Comparison of ENCODE assay signal across 10 cellular contexts in the genomic region with DNA sequence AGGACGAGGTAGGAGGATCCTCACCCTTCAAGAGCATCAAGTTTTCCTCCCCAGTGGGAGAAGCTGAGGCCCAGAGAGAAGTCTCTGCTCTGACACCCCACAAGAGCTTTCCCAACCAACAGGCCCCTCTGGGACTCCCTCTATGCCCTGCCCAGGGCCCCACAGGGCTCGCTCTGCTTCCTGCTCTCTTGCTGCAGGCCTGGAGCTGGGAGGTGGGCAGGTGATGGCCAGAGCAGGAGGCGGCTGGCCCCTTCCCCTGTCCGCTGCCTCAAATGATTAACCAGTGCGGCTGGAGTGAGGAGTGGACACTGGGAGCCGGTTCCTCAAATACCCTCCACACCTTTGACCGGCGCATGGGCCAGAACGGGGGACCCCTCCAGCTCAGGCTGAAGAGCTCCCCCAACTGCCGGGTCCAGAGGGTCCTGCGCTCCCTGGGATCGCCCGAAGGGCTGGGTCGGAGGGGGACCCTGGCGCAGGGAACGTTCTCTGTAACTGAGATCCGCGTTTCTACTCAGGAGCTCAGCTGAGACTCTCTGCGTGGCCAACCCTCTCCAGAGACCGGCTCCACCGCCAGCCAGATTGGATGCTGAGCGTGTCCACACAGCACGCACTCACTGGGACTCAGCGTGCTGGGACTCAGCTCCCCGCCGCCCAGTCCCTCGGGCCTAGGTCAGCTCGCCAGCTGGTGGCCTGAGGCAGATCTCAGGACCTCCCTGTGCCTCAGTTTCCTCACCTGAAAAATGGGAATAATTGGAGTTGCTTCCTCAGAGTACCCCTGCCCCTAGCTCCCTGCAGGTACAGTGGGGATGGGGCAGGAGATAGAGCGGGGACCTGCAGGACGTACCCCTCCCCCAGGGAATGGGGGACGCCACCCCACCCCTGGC. TPM values are rescaled to one million over a fixed set of nuclear protein-coding genes. Genes with fewer than 3 reads are reported as not detected.
A peak's percentile ranks its signal among the peaks of the same experiment; 100 is the strongest.
DNase-seq lines count a peak whose midpoint lies in the region; ATAC-seq and TF ChIP-seq lines count a peak whose summit lies in the region.
"Had no signal": no experiment of that assay in that cellular context is flagged by ENCODE, and none has a peak within 500 bp of the region (broad histone marks: within the 10 kb centered on the region; RNA-seq: fewer than 3 reads in every experiment).

No MANE protein-coding gene starts in this region.

- ATAC-seq in aorta (ENCODE audit: low FRiP score) = peak; percentile 19
- ATAC-seq in HG02973 (IDR thresholded peaks at IDR 0.05; ENCODE audit: unreplicated experiment) = no peak

- TF ChIP-seq CTCF in PC-9 (conservative IDR thresholded peaks at IDR 0.05) (no peak), fibroblast of mammary gland (conservative IDR thresholded peaks at IDR 0.05; ENCODE audit: control insufficient read depth, insufficient read depth, low read depth, low read length) (no peak)

- peak overlapping the region; percentile 94 for H3K27ac ChIP-seq in PC-9
- H3K27ac ChIP-seq in aorta (ENCODE audit: low read depth in 1 of 2, low read length in 2 of 2) = no peak overlapping the region

- TSS peak; percentile 50 for BruUV-seq in PC-9 (replicated peaks; lab: Mats Ljungman, UMichigan)

- H3K36me3 ChIP-seq in PC-9 (ENCODE audit: low read depth) (no peaks in the 10 kb centered on the region), aorta (ENCODE audit: control insufficient read depth in 1 of 2, insufficient read depth in 2 of 2, low read length in 1 of 2) (no peaks in the 10 kb centered on the region)

- peaks cover 17% of the 10 kb centered on the region for H3K27me3 Mint-ChIP-seq in activated naive CD8-positive, alpha-beta T cell
- peaks cover 64% of the 10 kb centered on the region for H3K27me3 Mint-ChIP-seq in activated naive CD8-positive, alpha-beta T cell treated with anti-CD3 and anti-CD28 coated beads for 36 hours

- peaks cover 17% of the 10 kb centered on the region for H3K4me1 Mint-ChIP-seq in activated naive CD8-positive, alpha-beta T cell (ENCODE audit: low read depth)
- H3K4me1 Mint-ChIP-seq in activated naive CD8-positive, alpha-beta T cell treated with anti-CD3 and anti-CD28 coated beads for 36 hours = peaks cover 15% of the 10 kb centered on the region

- no peaks in the 10 kb centered on the region for H3K36me3 Mint-ChIP-seq in activated naive CD8-positive, alpha-beta T cell
- no peaks in the 10 kb centered on the region for H3K36me3 Mint-ChIP-seq in activated naive CD8-positive, alpha-beta T cell treated with anti-CD3 and anti-CD28 coated beads for 36 hours
- H3K36me3 Mint-ChIP-seq: CD4-positive, CD25-positive, alpha-beta regulatory T cell had no signal

- H3K4me3 ChIP-seq in PC-9 (peak overlapping the region; percentile 52; the same call in 1 of the 2 replicates), fibroblast of mammary gland (ENCODE audit: control insufficient read depth, low read depth, low read length) (no peak overlapping the region), aorta (ENCODE audit: low read length in 2 of 2) (no peak overlapping the region)

- DNase-seq in activated naive CD8-positive, alpha-beta T cell treated with anti-CD3 and anti-CD28 coated beads for 36 hours = no peak
- peak; percentile 32 to 48 for DNase-seq in PC-9
- peak; percentile 15 for DNase-seq in fibroblast of mammary gland (ENCODE audit: low read depth)
- peak in 1 of 2 donors; percentile 66 for DNase-seq in aorta
- DNase-seq in SIG-M5 treated with dmso at 0.1 percent for 504 hours (lab: John Stamatoyannopoulos, UW; ENCODE audit: unreplicated experiment) = no peak
- DNase-seq in SKM-1 treated with dmso at 0.1 percent for 144 hours (lab: John Stamatoyannopoulos, UW; ENCODE audit: unreplicated experiment) = no peak

- WGBS in aorta, 2 donors = 2 to 3% methylated on average over 30 to 31 of the region's 31 CpGs

- no peaks in the 10 kb centered on the region for H3K79me2 ChIP-seq in PC-9 (ENCODE audit: low read depth)

- H3K4me1 ChIP-seq in PC-9 (replicated peaks; ENCODE audit: insufficient read depth) (peaks cover 8% of the 10 kb centered on the region), aorta (ENCODE audit: control insufficient read depth in 1 of 2, insufficient read depth in 2 of 2, low read length in 2 of 2) (no peaks in the 10 kb centered on the region)

- H3K9me3 Mint-ChIP-seq in activated naive CD8-positive, alpha-beta T cell (ENCODE audit: low read depth) = no peaks in the 10 kb centered on the region
- no peaks in the 10 kb centered on the region for H3K9me3 Mint-ChIP-seq in activated naive CD8-positive, alpha-beta T cell treated with anti-CD3 and anti-CD28 coated beads for 36 hours
- H3K9me3 Mint-ChIP-seq: activated naive CD4-positive, alpha-beta T cell treated with anti-CD3 and anti-CD28 coated beads for 36 hours had no signal

- H3F3A ChIP-seq in PC-9 (ENCODE audit: insufficient read depth, low read depth) = peaks cover 15% of the 10 kb centered on the region; the same call in 1 of the 2 replicates

- intact Hi-C loops in PC-9 (cut with micrococcal nuclease; ENCODE audit: unreplicated experiment) (loop anchor here (5.0 kb wide), 1 partner anchor 89 kb away; no protein-coding TSS in a partner anchor), aorta (cut with DNase I) (no loop called here)

- POLR2A ChIA-PET in PC-9 (lab: Charles Lee; ENCODE audit: unreplicated experiment) = interaction anchor here (0.6 to 0.7 kb wide), 2 partner anchors 127 to 227 kb away, joined by 4 read pairs; no protein-coding TSS in a partner anchor

- H2AFZ ChIP-seq in PC-9 = 0 out of 2 replicates have a peak overlapping the region, but pooled peaks have one; percentile 31

- CTCF ChIA-PET in PC-9 (lab: Charles Lee) = interaction anchor here (0.6 kb wide), 2 partner anchors 71 to 153 kb away, joined by 5 to 7 read pairs; no protein-coding TSS in a partner anchor

- no peak overlapping the region for H3K27ac Mint-ChIP-seq in activated naive CD8-positive, alpha-beta T cell
- H3K27ac Mint-ChIP-seq in activated naive CD8-positive, alpha-beta T cell treated with anti-CD3 and anti-CD28 coated beads for 36 hours = no peak overlapping the region
- H3K27ac Mint-ChIP-seq: activated naive CD4-positive, alpha-beta T cell treated with anti-CD3 and anti-CD28 coated beads for 36 hours; CD4-positive, CD25-positive, alpha-beta regulatory T cell had no signal

- H3K4me2 ChIP-seq in PC-9 = peak overlapping the region; percentile 78

- H3K27me3 ChIP-seq in PC-9 (ENCODE audit: insufficient read depth, low read depth) = no peaks in the 10 kb centered on the region
- H3K27me3 ChIP-seq in aorta (ENCODE audit: control insufficient read depth in 1 of 2, insufficient read depth in 2 of 2, low read length in 1 of 2) = no peaks in the 10 kb centered on the region

- no peaks in the 10 kb centered on the region for H4K20me1 ChIP-seq in PC-9 (ENCODE audit: insufficient read depth)

- H3K9me3 ChIP-seq in PC-9 (ENCODE audit: insufficient read depth, low read depth) (no peaks in the 10 kb centered on the region), aorta (ENCODE audit: control insufficient read depth, low read length) (no peaks in the 10 kb centered on the region)

- peak overlapping the region; percentile 3 for H3K4me3 Mint-ChIP-seq in activated naive CD8-positive, alpha-beta T cell
- H3K4me3 Mint-ChIP-seq in activated naive CD8-positive, alpha-beta T cell treated with anti-CD3 and anti-CD28 coated beads for 36 hours = no peak overlapping the region
- H3K4me3 Mint-ChIP-seq: activated naive CD4-positive, alpha-beta T cell treated with anti-CD3 and anti-CD28 coated beads for 36 hours had no signal

- no peaks in the 10 kb centered on the region for H3K9me2 ChIP-seq in PC-9 (ENCODE audit: insufficient read depth)

RNA-seq across cellular contexts. Expression of gene ONECUT3, which starts 6.7 kb away (rescaled TPM):
- total RNA-seq in activated naive CD8-positive, alpha-beta T cell treated with anti-CD3 and anti-CD28 coated beads for 36 hours = not detected
- 0.05 TPM in 1 of 2 replicates, not detected in the other for total RNA-seq in PC-9 (2021)
- total RNA-seq in aorta = not detected
- polyA plus RNA-seq in aorta = under 1 TPM in 1 of 2 donors, not detected in 1; 0.03 TPM
- total RNA-seq: activated naive CD4-positive, alpha-beta T cell treated with anti-CD3 and anti-CD28 coated beads for 36 hours; CD4-positive, CD25-positive, alpha-beta regulatory T cell had no signal
- polyA plus RNA-seq: CD4-positive, CD25-positive, alpha-beta regulatory T cell had no signal

Comparison
In these comparisons a context has a peak if more than half of its experiments do, and no peak if none do; other contexts are left out.
1. DNase-seq: peak in PC-9 (2 of 2) and fibroblast of mammary gland (single experiment); none in activated naive CD8-positive, alpha-beta T cell treated with anti-CD3 and anti-CD28 coated beads for 36 hours (single experiment), SIG-M5 treated with dmso at 0.1 percent for 504 hours (single experiment) and SKM-1 treated with dmso at 0.1 percent for 144 hours (single experiment).